Comparison of ENCODE assay signal across 37 cellular contexts in genomic region chr3:14039149-14039548, GRCh38.
"Had no signal": no experiment of that assay in that cellular context is flagged by ENCODE, and none has a peak within 500 bp of the region (broad histone marks: within the 10 kb centered on the region; RNA-seq: fewer than 3 reads in every experiment).

No MANE protein-coding gene starts in this region.

- H3K4me3 ChIP-seq: adrenal gland, body of pancreas, breast epithelium had no signal

- H3K9me3 Mint-ChIP-seq: activated T-helper 1 cell treated with anti-CD3 and anti-CD28 coated beads, Interleukin-12 subunit alpha, Interleukin-12 subunit beta, Interleukin-2, Interleukin-4 antibody, amounts not matched to agents 30 ng/mL and 10 ng/mL and 1 ng/mL, durations not matched to agents 14 hours and 24 hours and 36 hours had no signal

- H3K36me3 Mint-ChIP-seq: activated CD4-positive, alpha-beta memory T cell treated with anti-CD3 and anti-CD28 coated beads for 36 hours; activated naive CD8-positive, alpha-beta T cell treated with anti-CD3 and anti-CD28 coated beads for 36 hours had no signal

- H3K4me3 Mint-ChIP-seq: activated B cell treated with CpG ODN at 0.5 μM for 24 hours; activated CD4-positive, alpha-beta memory T cell treated with anti-CD3 and anti-CD28 coated beads for 36 hours; activated CD4-positive, alpha-beta T cell treated with anti-CD3 and anti-CD28 coated beads, Interleukin-2, amount 10 ng/mL, durations not matched to agents 24 days and 14 days; activated CD8-positive, alpha-beta T cell treated with anti-CD3 and anti-CD28 coated beads for 36 hours; activated naive CD4-positive, alpha-beta T cell treated with anti-CD3 and anti-CD28 coated beads for 36 hours; activated naive CD8-positive, alpha-beta T cell treated with anti-CD3 and anti-CD28 coated beads for 36 hours; activated T-cell treated with anti-CD3 and anti-CD28 coated beads, Interleukin-2, amount 50 U/mL, for 4 hours; activated T-cell treated with anti-CD3 and anti-CD28 coated beads, Interleukin-2, amount 50 U/mL, for 72 hours; activated T-helper 1 cell treated with anti-CD3 and anti-CD28 coated beads, Interleukin-12 subunit alpha, Interleukin-12 subunit beta, Interleukin-2, Interleukin-4 antibody, amounts not matched to agents 30 ng/mL and 10 ng/mL and 1 ng/mL, durations not matched to agents 14 hours and 24 hours and 36 hours; activated T-helper 17 cell treated with anti-CD3 and anti-CD28 coated beads, Interleukin-2, amount 50 U/mL, for 72 hours; central memory CD8-positive, alpha-beta T cell; T-helper 1 cell treated with Interleukin-12 subunit alpha and Interleukin-12 subunit beta and Interleukin-4 antibody, amounts not matched to agents 30 μg/mL and 1 μg/mL, for 36 hours; T-helper 2 cell treated with Interferon-gamma antibody and Interleukin-4, amounts not matched to agents 5 μg/mL and 100 μg/mL, for 36 hours had no signal

- H3K27ac Mint-ChIP-seq: activated B cell treated with CpG ODN at 0.5 μM for 24 hours; activated CD4-positive, alpha-beta memory T cell treated with anti-CD3 and anti-CD28 coated beads for 36 hours; activated CD4-positive, alpha-beta T cell treated with anti-CD3 and anti-CD28 coated beads, Interleukin-2, amount 10 ng/mL, durations not matched to agents 24 days and 14 days; activated CD8-positive, alpha-beta T cell treated with anti-CD3 and anti-CD28 coated beads for 36 hours; activated naive CD4-positive, alpha-beta T cell treated with anti-CD3 and anti-CD28 coated beads for 36 hours; activated naive CD4-positive, alpha-beta T cell treated with anti-CD3 and anti-CD28 coated beads, Interleukin-2, amount 50 U/mL, for 72 hours; activated naive CD8-positive, alpha-beta T cell treated with anti-CD3 and anti-CD28 coated beads for 36 hours; activated T-cell treated with anti-CD3 and anti-CD28 coated beads, Interleukin-2, amount 50 U/mL, for 72 hours; activated T-helper 1 cell treated with anti-CD3 and anti-CD28 coated beads, Interleukin-12 subunit alpha, Interleukin-12 subunit beta, Interleukin-2, Interleukin-4 antibody, amounts not matched to agents 30 ng/mL and 10 ng/mL and 1 ng/mL, durations not matched to agents 14 hours and 24 hours and 36 hours; activated T-helper 17 cell treated with anti-CD3 and anti-CD28 coated beads, Interleukin-2, amount 50 U/mL, for 72 hours; T-helper 1 cell treated with Interleukin-12 subunit alpha and Interleukin-12 subunit beta and Interleukin-4 antibody, amounts not matched to agents 30 μg/mL and 1 μg/mL, for 36 hours; T-helper 2 cell treated with Interferon-gamma antibody and Interleukin-4, amounts not matched to agents 5 μg/mL and 100 μg/mL, for 36 hours had no signal

- H3K27me3 Mint-ChIP-seq: activated CD4-positive, alpha-beta T cell treated with anti-CD3 and anti-CD28 coated beads, Interleukin-2, amount 10 ng/mL, durations not matched to agents 24 days and 14 days; activated CD8-positive, alpha-beta T cell treated with anti-CD3 and anti-CD28 coated beads for 36 hours; activated T-helper 17 cell treated with anti-CD3 and anti-CD28 coated beads, Interleukin-2, amount 50 U/mL, for 72 hours had no signal

- DNase-seq: activated B cell treated with CpG ODN at 0.5 μM for 24 hours; activated CD4-positive, alpha-beta memory T cell treated with anti-CD3 and anti-CD28 coated beads for 36 hours; activated CD4-positive, alpha-beta T cell treated with anti-CD3 and anti-CD28 coated beads for 4 hours; activated CD4-positive, alpha-beta T cell treated with anti-CD3 and anti-CD28 coated beads, Interleukin-2, amount 10 ng/mL, durations not matched to agents 24 days and 14 days; activated CD4-positive, alpha-beta T cell treated with anti-CD3 and anti-CD28 coated beads, Interleukin-2, amount 50 U/mL, for 1 hour; activated CD4-positive, alpha-beta T cell treated with anti-CD3 and anti-CD28 coated beads, Interleukin-2, amount 50 U/mL, for 4 hours; activated CD4-positive, CD25-positive, alpha-beta regulatory T cell treated with anti-CD3 and anti-CD28 coated beads, Interleukin-2, amount 50 U/mL, for 72 hours; activated CD8-positive, alpha-beta memory T cell treated with anti-CD3 and anti-CD28 coated beads, Interleukin-2, amount 50 U/mL, for 4 hours; activated CD8-positive, alpha-beta T cell treated with anti-CD3 and anti-CD28 coated beads for 36 hours; activated effector memory CD4-positive, alpha-beta T cell treated with anti-CD3 and anti-CD28 coated beads, Interleukin-2, amount 50 U/mL, for 16 hours; activated gamma-delta T cell treated with Interleukin-2 at 50 U/mL for 16 hours; activated naive CD4-positive, alpha-beta T cell; activated naive CD4-positive, alpha-beta T cell treated with anti-CD3 and anti-CD28 coated beads for 36 hours; activated naive CD4-positive, alpha-beta T cell treated with anti-CD3 and anti-CD28 coated beads, Interleukin-2, amount 50 U/mL, for 16 hours; activated naive CD8-positive, alpha-beta T cell treated with anti-CD3 and anti-CD28 coated beads for 36 hours; activated T-cell treated with anti-CD3 and anti-CD28 coated beads for 4 hours; activated T-cell treated with anti-CD3 and anti-CD28 coated beads, Interleukin-2, amount 50 U/mL, for 1 hour; activated T-cell treated with anti-CD3 and anti-CD28 coated beads, Interleukin-2, amount 50 U/mL, for 4 hours; activated T-cell treated with anti-CD3 and anti-CD28 coated beads, Interleukin-2, amount 50 U/mL, for 72 hours; adrenal gland; amniotic stem cell; aorta; body of pancreas; brain microvascular endothelial cell; caudate nucleus; cerebellar nuclear complex; T-helper 1 cell; T-helper 2 cell; T-helper 9 cell had no signal

- H3K4me1 ChIP-seq: adrenal gland, body of pancreas, breast epithelium had no signal

- H3K36me3 ChIP-seq: adrenal gland, brain microvascular endothelial cell, breast epithelium had no signal

- H3K27me3 ChIP-seq: adrenal gland, body of pancreas, brain microvascular endothelial cell, breast epithelium had no signal

- ATAC-seq: activated CD8-positive, alpha-beta T cell treated with anti-CD3 and anti-CD28 coated beads for 36 hours; activated naive CD4-positive, alpha-beta T cell treated with anti-CD3 and anti-CD28 coated beads, Interleukin-2, amount 50 U/mL, for 72 hours; activated T-cell treated with anti-CD3 and anti-CD28 coated beads, Interleukin-2, amount 50 U/mL, for 4 hours; activated T-cell treated with anti-CD3 and anti-CD28 coated beads, Interleukin-2, amount 50 U/mL, for 72 hours; activated T-helper 17 cell treated with anti-CD3 and anti-CD28 coated beads, Interleukin-2, amount 50 U/mL, for 72 hours; body of pancreas had no signal

- H3K9me3 ChIP-seq: adrenal gland had no signal

- H3K4me1 Mint-ChIP-seq: activated B cell treated with CpG ODN at 0.5 μM for 24 hours; activated CD4-positive, alpha-beta T cell treated with anti-CD3 and anti-CD28 coated beads, Interleukin-2, amount 10 ng/mL, durations not matched to agents 24 days and 14 days; activated naive CD8-positive, alpha-beta T cell treated with anti-CD3 and anti-CD28 coated beads for 36 hours; activated T-helper 17 cell treated with anti-CD3 and anti-CD28 coated beads, Interleukin-2, amount 50 U/mL, for 72 hours; central memory CD8-positive, alpha-beta T cell had no signal

- H3K27ac ChIP-seq: adrenal gland, body of pancreas, brain microvascular endothelial cell, breast epithelium, VCaP had no signal
